9 cellular contexts compared by ENCODE assay signal in genomic region chr17:56629450-56630187, GRCh38. TPM values are rescaled to one million over a fixed set of nuclear protein-coding genes. Genes with fewer than 3 reads are reported as not detected.
A peak's percentile ranks its signal among the peaks of the same experiment; 100 is the strongest.
DNase-seq lines count a peak whose midpoint lies in the region; ATAC-seq and TF ChIP-seq lines count a peak whose summit lies in the region.
"Had no signal": no experiment of that assay in that cellular context is flagged by ENCODE, and none has a peak within 500 bp of the region (broad histone marks: within the 10 kb centered on the region; RNA-seq: fewer than 3 reads in every experiment).

No MANE protein-coding gene starts in this region.

- H3K4me1 ChIP-seq in OCI-LY3 (ENCODE audit: low read length) (no peaks in the 10 kb centered on the region), psoas muscle (no peaks in the 10 kb centered on the region), adrenal gland (replicated peaks in 1 of 2) (no peaks in the 10 kb centered on the region)

- no peak overlapping the region for H3K4me2 ChIP-seq in OCI-LY3 (ENCODE audit: low read length)

- H3K27ac ChIP-seq in 22Rv1 (no peak overlapping the region), OCI-LY3 (ENCODE audit: low read length) (no peak overlapping the region), psoas muscle (no peak overlapping the region), adrenal gland (no peak overlapping the region)

- no peaks in the 10 kb centered on the region for H4K20me1 ChIP-seq in OCI-LY3 (ENCODE audit: insufficient read depth, low read length)

- H3K36me3 ChIP-seq in OCI-LY3 (replicated peaks; ENCODE audit: low read depth, low read length): no peaks in the 10 kb centered on the region
- no peaks in the 10 kb centered on the region for H3K36me3 ChIP-seq in psoas muscle (ENCODE audit: insufficient read depth in 1 of 2, low read depth in 1 of 2)
- H3K36me3 ChIP-seq in adrenal gland (replicated peaks in 1 of 2): no peaks in the 10 kb centered on the region

- ATAC-seq in psoas muscle: no peak
- no peak for ATAC-seq in GM19397 (IDR thresholded peaks at IDR 0.05; ENCODE audit: unreplicated experiment)
- ATAC-seq: stimulated activated memory B cell treated with anti-CD40 and anti-IgM and Interleukin-4, amounts not matched to agents 10 μg/mL and 1 μg/mL and 100 μg/mL, for 72 hours had no signal

- no peak for TF ChIP-seq POLR2A in adrenal gland (IDR thresholded peaks at IDR 0.05)

- DNase-seq in ELR (ENCODE audit: low read depth): peak; percentile 78
- DNase-seq in fibroblast of the conjunctiva (ENCODE audit: low read depth): peak; percentile 4
- DNase-seq in psoas muscle: no peak
- DNase-seq in kidney glomerular epithelial cell (lab: John Stamatoyannopoulos, UW): no peak
- no peak for DNase-seq in adrenal gland

- intact Hi-C loops in psoas muscle (cut with DNase I) (loop anchor here in 1 of 2 donors (10.0 kb wide), 1 partner anchor 75 kb away; no protein-coding TSS in a partner anchor), adrenal gland (cut with DNase I) (no loop called here)

- peak; percentile 34; the same call in 1 of the 2 replicates for TF ChIP-seq CTCF in 22Rv1 (IDR thresholded peaks at IDR 0.05)
- 0 out of 2 replicates have a peak, but pooled peaks have one; percentile 6 for TF ChIP-seq CTCF in OCI-LY3 (IDR thresholded peaks at IDR 0.05; ENCODE audit: low read depth, low read length)
- no peak for TF ChIP-seq CTCF in psoas muscle (IDR thresholded peaks at IDR 0.05)
- peak in 1 of 6 experiments; percentile 16 for TF ChIP-seq CTCF in adrenal gland (IDR thresholded peaks at IDR 0.05)

- H3K9me3 ChIP-seq in OCI-LY3 (ENCODE audit: insufficient read depth, low read length) (no peaks in the 10 kb centered on the region), psoas muscle (no peaks in the 10 kb centered on the region), adrenal gland (replicated peaks in 1 of 3) (no peaks in the 10 kb centered on the region)

- no peak overlapping the region for H2AFZ ChIP-seq in OCI-LY3 (ENCODE audit: low read depth, low read length)

- no peak overlapping the region for H3K9ac ChIP-seq in OCI-LY3 (ENCODE audit: low read length)

- no peak overlapping the region for H3K4me3 ChIP-seq in OCI-LY3 (ENCODE audit: low read length)
- no peak overlapping the region for H3K4me3 ChIP-seq in psoas muscle
- H3K4me3 ChIP-seq in adrenal gland: no peak overlapping the region

- WGBS in psoas muscle, 3 donors: 27 to 30% (median 27%) methylated on average over 7 of the region's 7 CpGs
- WGBS in adrenal gland, 4 donors: 20 to 36% (median 32%) methylated on average over 6 to 7 of the region's 7 CpGs

- H3K79me2 ChIP-seq in OCI-LY3 (ENCODE audit: low read length): no peaks in the 10 kb centered on the region

- H3K27me3 ChIP-seq in OCI-LY3 (ENCODE audit: low read depth, low read length) (peaks cover 3% of the 10 kb centered on the region; the same call in 1 of the 2 replicates), psoas muscle (ENCODE audit: insufficient read depth in 3 of 3, low read length in 2 of 3) (peaks cover 0 to 2% (median 0%) of the 10 kb centered on the region in 3 donors), adrenal gland (no peaks in the 10 kb centered on the region)

RNA-seq across cellular contexts. Expression of gene NOG, which starts 36.1 kb away (rescaled TPM):
- total RNA-seq in psoas muscle: 1 to 10 TPM; 2.7 to 8.5 (median 5.2) TPM
- polyA plus RNA-seq in psoas muscle: 1 to 10 TPM in 2 of 3 donors, under 1 TPM in 1; 0.60 to 2.2 (median 1.2) TPM
- total RNA-seq in adrenal gland: under 1 TPM in 1 of 8 donors, not detected in 7; 0.14 TPM
- polyA plus RNA-seq in adrenal gland: under 1 TPM in 2 of 3 donors, not detected in 1; 0.16 to 0.57 TPM

Comparison
In these comparisons a context has a peak if more than half of its experiments do, and no peak if none do; other contexts are left out.
1. DNase-seq: peak in ELR (single experiment) and fibroblast of the conjunctiva (single experiment); none in psoas muscle (0 of 2), kidney glomerular epithelial cell (single experiment) and adrenal gland (0 of 7).